In the genomic region with DNA sequence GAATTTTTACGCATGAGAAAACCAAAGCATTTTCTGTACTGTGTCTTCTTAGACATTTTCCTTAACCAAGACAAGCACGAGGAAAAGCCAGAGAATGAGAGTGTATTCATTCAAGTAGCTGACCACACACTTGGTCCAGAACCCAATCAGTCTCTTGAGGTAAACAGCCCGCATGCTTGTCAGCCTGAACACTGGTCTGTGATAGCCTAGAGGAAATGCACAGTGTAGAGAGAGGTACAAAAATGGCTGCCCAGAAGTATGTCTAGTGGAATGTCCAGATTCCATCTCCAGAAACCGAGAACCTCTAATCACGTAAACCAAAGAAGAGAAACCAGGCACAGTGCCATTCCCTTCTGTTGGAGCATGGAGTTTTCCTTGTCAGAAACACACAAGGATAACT, we compare ENCODE assay signal across 30 cellular contexts.
"Had no signal": no experiment of that assay in that cellular context is flagged by ENCODE, and none has a peak within 500 bp of the region (broad histone marks: within the 10 kb centered on the region; RNA-seq: fewer than 3 reads in every experiment).

No MANE protein-coding gene starts in this region.

- H3K4me1 Mint-ChIP-seq: activated CD4-positive, alpha-beta memory T cell treated with anti-CD3 and anti-CD28 coated beads, Interleukin-2, amount 10 ng/mL, durations not matched to agents 7 days and 5 days; activated CD4-positive, alpha-beta T cell treated with anti-CD3 and anti-CD28 coated beads, Interleukin-2, amount 10 ng/mL, durations not matched to agents 24 days and 14 days; activated naive CD4-positive, alpha-beta T cell treated with anti-CD3 and anti-CD28 coated beads, Interleukin-2, amount 50 U/mL, for 24 hours; activated T-helper 17 cell treated with anti-CD3 and anti-CD28 coated beads, Interleukin-2, amount 50 U/mL, for 72 hours; immature natural killer cell; neural crest cell had no signal

- H3K27me3 Mint-ChIP-seq: activated CD4-positive, alpha-beta memory T cell treated with anti-CD3 and anti-CD28 coated beads, Interleukin-2, amount 10 ng/mL, durations not matched to agents 7 days and 5 days; activated CD4-positive, alpha-beta T cell treated with anti-CD3 and anti-CD28 coated beads, Interleukin-2, amount 10 ng/mL, durations not matched to agents 24 days and 14 days; activated naive CD8-positive, alpha-beta T cell treated with anti-CD3 and anti-CD28 coated beads, Interleukin-2, amount 50 U/mL, for 24 hours had no signal

- ATAC-seq: activated naive CD8-positive, alpha-beta T cell treated with anti-CD3 and anti-CD28 coated beads, Interleukin-2, amount 50 U/mL, for 24 hours; activated T-helper 17 cell treated with anti-CD3 and anti-CD28 coated beads, Interleukin-2, amount 50 U/mL, for 72 hours; body of pancreas; gastroesophageal sphincter; naive thymus-derived CD8-positive, alpha-beta T cell; right cardiac atrium had no signal

- DNase-seq: activated CD4-positive, alpha-beta memory T cell treated with anti-CD3 and anti-CD28 coated beads, Interleukin-2, amount 10 ng/mL, durations not matched to agents 7 days and 5 days; activated CD4-positive, alpha-beta T cell treated with anti-CD3 and anti-CD28 coated beads, Interleukin-2, amount 10 ng/mL, durations not matched to agents 24 days and 14 days; activated CD4-positive, CD25-positive, alpha-beta regulatory T cell treated with anti-CD3 and anti-CD28 coated beads, Interleukin-2, amount 50 U/mL, for 72 hours; activated CD8-positive, alpha-beta memory T cell treated with anti-CD3 and anti-CD28 coated beads, Interleukin-2, amount 50 U/mL, for 48 hours; activated naive CD8-positive, alpha-beta T cell treated with anti-CD3 and anti-CD28 coated beads, Interleukin-2, amount 50 U/mL, for 24 hours; activated T-cell treated with anti-CD3 and anti-CD28 coated beads, Interleukin-2, amount 50 U/mL, for 24 hours; body of pancreas; cerebellar nuclear complex; colonic mucosa; effector CD8-positive, alpha-beta T cell; head of caudate nucleus; hypothalamus; immature natural killer cell; midbrain; naive thymus-derived CD8-positive, alpha-beta T cell; nucleus accumbens; posterior cingulate gyrus; right cardiac atrium; stimulated activated CD4-positive, alpha-beta T cell treated with anti-CD3 and anti-CD28 coated beads, Interleukin-2, amount 100 ng/mL, for 48 hours; stimulated activated naive CD4-positive, alpha-beta T cell treated with Interleukin-2 at 50 U/mL for 16 hours; T1000; WERI-Rb-1 had no signal

- H3K36me3 Mint-ChIP-seq: activated naive CD4-positive, alpha-beta T cell treated with anti-CD3 and anti-CD28 coated beads, Interleukin-2, amount 50 U/mL, for 24 hours; immature natural killer cell; naive thymus-derived CD8-positive, alpha-beta T cell had no signal

- H3K27ac ChIP-seq: body of pancreas, cardiac muscle cell, colonic mucosa, epithelial cell of prostate, gastroesophageal sphincter, tibial nerve, WERI-Rb-1 had no signal

- H3K36me3 ChIP-seq: cardiac muscle cell, colonic mucosa, gastroesophageal sphincter, tibial nerve, WERI-Rb-1 had no signal

- H3K27me3 ChIP-seq: body of pancreas, cardiac muscle cell, colonic mucosa, gastroesophageal sphincter, tibial nerve had no signal

- H3K9me3 Mint-ChIP-seq: activated CD4-positive, alpha-beta memory T cell treated with anti-CD3 and anti-CD28 coated beads, Interleukin-2, amount 10 ng/mL, durations not matched to agents 7 days and 5 days; activated CD4-positive, alpha-beta T cell treated with anti-CD3 and anti-CD28 coated beads, Interleukin-2, amount 10 ng/mL, durations not matched to agents 24 days and 14 days; activated naive CD4-positive, alpha-beta T cell treated with anti-CD3 and anti-CD28 coated beads, Interleukin-2, amount 50 U/mL, for 24 hours; activated naive CD8-positive, alpha-beta T cell treated with anti-CD3 and anti-CD28 coated beads, Interleukin-2, amount 50 U/mL, for 24 hours; activated T-cell treated with anti-CD3 and anti-CD28 coated beads, Interleukin-2, amount 50 U/mL, for 24 hours; activated T-helper 17 cell treated with anti-CD3 and anti-CD28 coated beads, Interleukin-2, amount 50 U/mL, for 72 hours; naive thymus-derived CD8-positive, alpha-beta T cell; neural crest cell; T-helper 1 cell treated with Interleukin-12 subunit alpha and Interleukin-12 subunit beta and Interleukin-4 antibody, amounts not matched to agents 30 μg/mL and 1 μg/mL, for 36 hours had no signal

- H3K4me1 ChIP-seq: body of pancreas, colonic mucosa, gastroesophageal sphincter, tibial nerve had no signal

- H3K27ac Mint-ChIP-seq: activated CD4-positive, alpha-beta memory T cell treated with anti-CD3 and anti-CD28 coated beads, Interleukin-2, amount 10 ng/mL, durations not matched to agents 7 days and 5 days; activated CD4-positive, alpha-beta T cell treated with anti-CD3 and anti-CD28 coated beads, Interleukin-2, amount 10 ng/mL, durations not matched to agents 24 days and 14 days; activated naive CD4-positive, alpha-beta T cell treated with anti-CD3 and anti-CD28 coated beads, Interleukin-2, amount 50 U/mL, for 24 hours; activated naive CD8-positive, alpha-beta T cell treated with anti-CD3 and anti-CD28 coated beads, Interleukin-2, amount 50 U/mL, for 24 hours; activated T-cell treated with anti-CD3 and anti-CD28 coated beads, Interleukin-2, amount 50 U/mL, for 24 hours; activated T-helper 17 cell treated with anti-CD3 and anti-CD28 coated beads, Interleukin-2, amount 50 U/mL, for 72 hours; immature natural killer cell; naive thymus-derived CD8-positive, alpha-beta T cell; T-helper 1 cell treated with Interleukin-12 subunit alpha and Interleukin-12 subunit beta and Interleukin-4 antibody, amounts not matched to agents 30 μg/mL and 1 μg/mL, for 36 hours had no signal

- H3K9me3 ChIP-seq: body of pancreas, colonic mucosa, gastroesophageal sphincter, tibial nerve had no signal

- H3K4me3 ChIP-seq: body of pancreas, cardiac muscle cell, colonic mucosa, gastroesophageal sphincter, tibial nerve had no signal

- H3K4me3 Mint-ChIP-seq: activated CD4-positive, alpha-beta memory T cell treated with anti-CD3 and anti-CD28 coated beads, Interleukin-2, amount 10 ng/mL, durations not matched to agents 7 days and 5 days; activated CD4-positive, alpha-beta T cell treated with anti-CD3 and anti-CD28 coated beads, Interleukin-2, amount 10 ng/mL, durations not matched to agents 24 days and 14 days; activated naive CD4-positive, alpha-beta T cell treated with anti-CD3 and anti-CD28 coated beads, Interleukin-2, amount 50 U/mL, for 24 hours; activated naive CD8-positive, alpha-beta T cell treated with anti-CD3 and anti-CD28 coated beads, Interleukin-2, amount 50 U/mL, for 24 hours; activated T-cell treated with anti-CD3 and anti-CD28 coated beads, Interleukin-2, amount 50 U/mL, for 24 hours; activated T-helper 17 cell treated with anti-CD3 and anti-CD28 coated beads, Interleukin-2, amount 50 U/mL, for 72 hours; immature natural killer cell; naive thymus-derived CD8-positive, alpha-beta T cell; neural crest cell; T-helper 1 cell treated with Interleukin-12 subunit alpha and Interleukin-12 subunit beta and Interleukin-4 antibody, amounts not matched to agents 30 μg/mL and 1 μg/mL, for 36 hours had no signal
